Comparison of ENCODE assay signal across 1 cellular context in genomic region chr9:136267261-136268111, GRCh38.
TF ChIP-seq lines count a peak whose summit lies in the region.

No MANE protein-coding gene starts in this region.

TF ChIP-seq in IMR-90, 13 proteins besides CTCF, POLR2A, EP300 and RAD21:
- no peak for TF ChIP-seq CEBPB (IDR thresholded peaks at IDR 0.05; ENCODE audit: low read depth, low read length)
- peak; percentile 29 for TF ChIP-seq SMC3 (IDR thresholded peaks at IDR 0.05; ENCODE audit: low read depth, low read length)
TF ChIP-seq in IMR-90: peak in this region for 1.
